Comparison of ENCODE assay signal across 16 cellular contexts in the genomic region with DNA sequence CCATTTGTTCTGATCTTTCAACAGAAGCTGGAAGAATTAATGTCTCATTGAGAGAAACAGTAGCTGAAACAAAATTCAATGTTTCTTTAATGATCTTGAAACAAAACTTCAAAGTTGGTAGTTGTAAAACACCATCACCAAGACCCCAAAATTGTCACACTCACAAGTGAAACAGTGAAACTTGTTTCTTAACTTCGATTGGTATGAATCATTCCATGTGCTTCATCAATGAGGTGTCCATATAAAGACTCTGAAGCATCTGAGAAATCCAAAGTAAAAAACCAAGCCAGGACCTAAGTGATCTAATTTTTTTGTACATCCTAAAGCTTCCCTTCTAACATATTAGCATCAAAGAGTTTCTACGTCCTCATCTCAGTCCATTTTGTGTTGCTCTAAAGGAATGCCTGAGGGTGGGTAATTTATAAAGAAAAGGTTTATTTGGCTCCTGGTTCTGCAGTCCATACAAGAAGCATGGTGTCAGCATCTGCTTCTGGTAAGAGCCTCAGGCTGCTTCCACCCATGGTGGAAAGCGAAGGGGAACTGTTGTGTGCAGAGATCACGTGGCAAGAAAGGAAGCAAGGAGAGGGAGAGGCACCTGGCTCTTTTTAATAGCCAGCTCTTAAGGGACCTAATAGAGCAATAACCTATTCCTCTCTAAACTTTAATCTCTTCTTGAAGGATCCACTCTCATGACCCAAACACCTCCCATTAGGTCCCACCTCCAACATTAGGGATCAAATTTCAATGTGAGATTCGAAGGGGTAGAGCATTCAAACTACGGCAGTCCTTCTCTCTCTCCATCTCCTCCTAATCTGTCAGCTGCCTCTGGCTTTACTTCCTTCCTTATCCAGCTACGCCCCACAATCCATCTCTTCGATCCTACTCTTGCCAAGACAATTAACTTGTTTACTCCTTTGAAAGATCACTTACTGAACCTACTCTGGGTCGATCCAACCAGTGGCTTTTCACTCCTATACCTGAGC. TPM values are rescaled to one million over a fixed set of nuclear protein-coding genes. Genes with fewer than 3 reads are reported as not detected.
DNase-seq lines count a peak whose midpoint lies in the region; ATAC-seq, FAIRE-seq and TF ChIP-seq lines count a peak whose summit lies in the region.
"Had no signal": no experiment of that assay in that cellular context is flagged by ENCODE, and none has a peak within 500 bp of the region (broad histone marks: within the 10 kb centered on the region; RNA-seq: fewer than 3 reads in every experiment).

No MANE protein-coding gene starts in this region.

- POLR2A ChIA-PET in K562 (lab: Yijun Ruan, JAX), result interaction anchor here (0.6 to 15.2 kb wide), 6 partner anchors 8 to 65 kb away, joined by 3 to 118 read pairs (median 4); a partner anchor contains a TSS

- TF ChIP-seq RAD21 in K562 (CRISPR knock-in tag; conservative IDR thresholded peaks at IDR 0.05 in 1 of 2, IDR thresholded peaks at IDR 0.05 in 1 of 2), result no peak

- peak; percentile 78 for ATAC-seq in K562
- ATAC-seq in body of pancreas, result no peak
- ATAC-seq in GM18907 (IDR thresholded peaks at IDR 0.05; ENCODE audit: unreplicated experiment), result no peak

- H3K4me3 ChIP-seq in K562 (no peak overlapping the region), mucosa of rectum (ENCODE audit: low read length in 2 of 2) (peak overlapping the region; percentile 2 to 27), body of pancreas (no peak overlapping the region)
- H3K4me3 ChIP-seq: adrenal gland, tibial artery had no signal

- peak; percentile 57 for DNase-seq in NCI-H510A treated with DMSO at 0.1 percent for 48 hours (lab: John Stamatoyannopoulos, UW)
- DNase-seq in NCI-H510A (lab: John Stamatoyannopoulos, UW), result no peak
- peak; percentile 42 for DNase-seq in HT-29 (ENCODE audit: low spot score)
- peak in 1 of 4 experiments; percentile 57 for DNase-seq in K562 (ENCODE audit: extremely low read depth in 1 of 4, low spot score in 3 of 4)
- DNase-seq in epidermal melanocyte (ENCODE audit: insufficient read length, low spot score), result no peak
- DNase-seq in body of pancreas, result no peak
- DNase-seq: activated CD4-positive, alpha-beta T cell treated with anti-CD3 and anti-CD28 coated beads, Interleukin-2, amount 50 U/mL, for 1 hour; adrenal gland; NCI-H1048; NCI-H226; SIG-M5; stimulated activated CD4-positive, alpha-beta T cell treated with anti-CD3 and anti-CD28 coated beads, Interleukin-4, amount 100 ng/mL, for 24 hours; tibial artery had no signal

- TF ChIP-seq EP300 in K562 (IDR thresholded peaks at IDR 0.05; ENCODE audit: low read length), result no peak

- H3K9ac ChIP-seq in K562 (ENCODE audit: insufficient read depth in 1 of 2, low read depth in 2 of 2, low read length in 2 of 2) (peak overlapping the region in 1 of 2 experiments; percentile 15; a peak in 1 of 4 replicates), mucosa of rectum (ENCODE audit: low read depth in 1 of 2, low read length in 2 of 2) (no peak overlapping the region)

- peak overlapping the region; percentile 57 for H3K4me2 ChIP-seq in K562 (ENCODE audit: insufficient read depth, low read length)

- peaks cover 12 to 13% of the 10 kb centered on the region in 2 experiments; a peak in 4 of 5 replicates for H3K4me1 ChIP-seq in K562 (replicated peaks in 1 of 2; ENCODE audit: control insufficient read depth in 2 of 2, insufficient read depth in 2 of 2, low read length in 2 of 2)
- no peaks in the 10 kb centered on the region for H3K4me1 ChIP-seq in mucosa of rectum (ENCODE audit: control insufficient read depth in 2 of 2, insufficient read depth in 2 of 2, low read length in 2 of 2)
- no peaks in the 10 kb centered on the region for H3K4me1 ChIP-seq in body of pancreas
- H3K4me1 ChIP-seq: adrenal gland had no signal

- TF ChIP-seq POLR2A in K562 (conservative IDR thresholded peaks at IDR 0.05), result no peak
- no peak for TF ChIP-seq POLR2A in body of pancreas (IDR thresholded peaks at IDR 0.05)

- no peaks in the 10 kb centered on the region for H3K36me3 ChIP-seq in K562 (ENCODE audit: control insufficient read depth, insufficient read depth, low read length)
- H3K36me3 ChIP-seq in mucosa of rectum (ENCODE audit: control insufficient read depth in 2 of 2, insufficient read depth in 2 of 2, low read length in 2 of 2), result no peaks in the 10 kb centered on the region
- no peaks in the 10 kb centered on the region for H3K36me3 ChIP-seq in body of pancreas (replicated peaks in 1 of 2; ENCODE audit: insufficient read depth in 1 of 2, low read depth in 2 of 2)
- H3K36me3 ChIP-seq: adrenal gland, tibial artery had no signal

- BruUV-seq in K562 (replicated peaks; lab: Mats Ljungman, UMichigan), result no TSS peak

- H3K27ac ChIP-seq in K562 (ENCODE audit: extremely low read depth, low read depth, low read length) (no peak overlapping the region), mucosa of rectum (ENCODE audit: low read depth in 2 of 2, low read length in 2 of 2) (no peak overlapping the region), body of pancreas (no peak overlapping the region)
- H3K27ac ChIP-seq: adrenal gland, tibial artery had no signal

- H3K79me2 ChIP-seq in K562 (ENCODE audit: control insufficient read depth, insufficient read depth, low read length), result no peaks in the 10 kb centered on the region

- H3K27me3 ChIP-seq in K562 (ENCODE audit: control insufficient read depth in 2 of 2, insufficient read depth in 2 of 2, low read length in 2 of 2), result no peaks in the 10 kb centered on the region
- H3K27me3 ChIP-seq in mucosa of rectum (ENCODE audit: control insufficient read depth in 2 of 2, insufficient read depth in 2 of 2, low read length in 2 of 2), result no peaks in the 10 kb centered on the region
- no peaks in the 10 kb centered on the region for H3K27me3 ChIP-seq in body of pancreas
- H3K27me3 ChIP-seq: adrenal gland, tibial artery had no signal

- FAIRE-seq in K562 (lab: Jason Lieb, UNC), result no peak
- FAIRE-seq: A204.1 had no signal

- WGBS in K562 (ENCODE audit: insufficient coverage, low coverage, missing lambda C conversion rate), result 15% methylated on average over 9 of the region's 9 CpGs
- 37 to 40% methylated on average over 9 of the region's 9 CpGs for WGBS in body of pancreas, 2 donors

- in situ Hi-C loops in K562 (cut with MboI), result no loop called here

- H4K20me1 ChIP-seq in K562 (replicated peaks; ENCODE audit: control insufficient read depth, insufficient read depth, low read length), result no peaks in the 10 kb centered on the region

- H3K9me3 ChIP-seq in K562 (replicated peaks; ENCODE audit: control insufficient read depth, insufficient read depth, low read depth, low read length) (no peaks in the 10 kb centered on the region), mucosa of rectum (ENCODE audit: control insufficient read depth in 2 of 2, low read length in 2 of 2) (no peaks in the 10 kb centered on the region), body of pancreas (no peaks in the 10 kb centered on the region)
- H3K9me3 ChIP-seq: adrenal gland, tibial artery had no signal

- intact Hi-C loops in K562 (cut with micrococcal nuclease) (no loop called here), body of pancreas (cut with DNase I) (no loop called here)

- CTCF ChIA-PET in K562 (lab: Yijun Ruan, JAX; ENCODE audit: low intra/inter-chr PET ratio), result no interaction called here

- TF ChIP-seq CTCF in K562 (IDR thresholded peaks at IDR 0.05 in 2 of 3, conservative IDR thresholded peaks at IDR 0.05 in 1 of 3; ENCODE audit: insufficient read depth in 2 of 3, low read depth in 1 of 3, low read length in 3 of 3) (no peak), body of pancreas (IDR thresholded peaks at IDR 0.05) (no peak)

- H2AFZ ChIP-seq in K562 (ENCODE audit: low read depth, low read length), result peak overlapping the region; percentile 87

- no peaks in the 10 kb centered on the region for H3K9me1 ChIP-seq in K562 (ENCODE audit: control insufficient read depth, insufficient read depth, low read length)

TF ChIP-seq in K562, 482 proteins besides CTCF, POLR2A, EP300 and RAD21 (continues in another document):
- TF ChIP-seq ETV1 (tag; conservative IDR thresholded peaks at IDR 0.05; ENCODE audit: low read depth) (peak; percentile 61), ASH1L (IDR thresholded peaks at IDR 0.05; ENCODE audit: borderline replicate concordance, low read depth, partially characterized antibody) (no peak), SRSF7 (optimal IDR thresholded peaks at IDR 0.05; ENCODE audit: low read depth, low read length) (no peak), MCM5 (IDR thresholded peaks at IDR 0.05; ENCODE audit: low read depth) (no peak), BCOR (IDR thresholded peaks at IDR 0.05) (no peak), CBFA2T3 (IDR thresholded peaks at IDR 0.05) (peak; percentile 18; the same call in 1 of the 2 replicates), L3MBTL2 (IDR thresholded peaks at IDR 0.05) (peak; percentile 57; the same call in 1 of the 2 replicates), RBM25 (IDR thresholded peaks at IDR 0.05; ENCODE audit: low read depth, low read length, severe bottlenecking) (no peak), HEY1 (CRISPR knock-in tag; IDR thresholded peaks at IDR 0.05; ENCODE audit: borderline replicate concordance) (no peak), PTTG1 (tag; IDR thresholded peaks at IDR 0.05; ENCODE audit: low read depth) (no peak)

RNA-seq across cellular contexts. Expression of a gene that starts 20.7 kb away (rescaled TPM):
- 8.3 and 10.3 TPM in 2 replicates for total RNA-seq in HT-29 (2014; rRNA removed; shearing (Covaris generic))
- 28.8 and 103 TPM in 2 replicates for total RNA-seq in K562 (2011; cell fraction: chromatin; rRNA removed; ENCODE audit: low replicate concordance)
- total RNA-seq in K562 (2011; cell fraction: nucleolus; rRNA removed), result 12.8 and 19.3 TPM in 2 replicates
- 38.3 and 67.9 TPM in 2 replicates for total RNA-seq in K562 (2011; cell fraction: nucleoplasm; rRNA removed)
- total RNA-seq in K562 (2014; rRNA removed) (20.2 and 25.8 TPM in 2 replicates), K562 (2014; rRNA removed; fragmentation: Illumina TruSeq; extraction: Trizol) (41.6 and 46.6 TPM in 2 replicates), K562 (2015; rRNA removed; fragmentation: Illumina TruSeq; extraction: Trizol) (33.4 and 36.6 TPM in 2 replicates), K562 (2021) (87.9 and 101 TPM in 2 replicates), body of pancreas (10 to 100 TPM; 31.9 to 48.1 TPM)
- polyA plus RNA-seq in K562 (2011; rRNA removed) (23.8 and 34.4 TPM in 2 replicates), K562 (2014; fragmentation: Illumina TruSeq; extraction: Trizol) (53.4 and 63.2 TPM in 2 replicates), K562 (2014; fragmentation: Nextera tagmentation; extraction: Ambion mirVana) (10 to 100 TPM; 40.5 to 92.0 TPM), K562 (2014; rRNA removed) (19.3 and 22.6 TPM in 2 replicates)
- 5.8 and 9.7 TPM in 2 replicates for polyA plus RNA-seq in K562 (2011; cell fraction: cytosol; rRNA removed)
- polyA plus RNA-seq in K562 (2011; cell fraction: nucleus; rRNA removed), result 15.1 and 18.2 TPM in 2 replicates
- 36.3 and 37.3 TPM in 2 replicates for polyA plus RNA-seq in K562 (2012)
- 79.3 and 89.8 TPM in 2 replicates for polyA minus RNA-seq in K562 (2011; rRNA and poly(A)+ RNA removed)
- 42.7 and 49.5 TPM in 2 replicates for polyA minus RNA-seq in K562 (2011; cell fraction: cytosol; rRNA and poly(A)+ RNA removed)
- polyA minus RNA-seq in K562 (2011; cell fraction: nucleus; rRNA and poly(A)+ RNA removed), result 21.5 and 39.5 TPM in 2 replicates

Comparison
In these comparisons a context has a peak if more than half of its experiments do, and no peak if none do; other contexts are left out.
1. DNase-seq: peak in NCI-H510A treated with DMSO at 0.1 percent for 48 hours (single experiment) and HT-29 (single experiment); none in NCI-H510A (single experiment), epidermal melanocyte (single experiment) and body of pancreas (0 of 4).
2. H3K4me3 ChIP-seq: peak in mucosa of rectum (2 of 2); none in K562 (single experiment) and body of pancreas (0 of 2).